Comparison of ENCODE assay signal across 8 cellular contexts in genomic region chr17:48101012-48101720, GRCh38. TPM values are rescaled to one million over a fixed set of nuclear protein-coding genes. Genes with fewer than 3 reads are reported as not detected.
DNase-seq lines count a peak whose midpoint lies in the region; ATAC-seq, FAIRE-seq and TF ChIP-seq lines count a peak whose summit lies in the region.

Gene CBX1, minus strand, starts transcription at chr17:48101478. Its CDS starts 24,474 bp downstream, at chr17:48077004.

- H3K36me3 ChIP-seq in OCI-LY3 (replicated peaks; ENCODE audit: low read depth, low read length): peaks cover 6% of the 10 kb centered on the region
- H3K36me3 ChIP-seq in endothelial cell of umbilical vein (ENCODE audit: control insufficient read depth in 2 of 2, extremely low read depth in 1 of 2, insufficient read depth in 2 of 2, low read length in 2 of 2): no peaks in the 10 kb centered on the region

- intact Hi-C loops in endothelial cell of umbilical vein (cut with micrococcal nuclease): loop anchor here (2.0 to 5.0 kb wide), 3 partner anchors 52 to 141 kb away; partner anchors contain the start of gene NFE2L1

- H3K27ac ChIP-seq in OCI-LY3 (ENCODE audit: low read length) (peak within 1 kb of the TSS; percentile 83), endothelial cell of umbilical vein (ENCODE audit: insufficient read depth, low read depth, low read length) (peak within 1 kb of the TSS; percentile 58)

- peaks cover 25% of the 10 kb centered on the region for H4K20me1 ChIP-seq in OCI-LY3 (ENCODE audit: insufficient read depth, low read length)
- peaks cover 3% of the 10 kb centered on the region for H4K20me1 ChIP-seq in endothelial cell of umbilical vein (replicated peaks; ENCODE audit: control insufficient read depth, extremely low read depth, insufficient read depth, low read length)

- H3K4me3 ChIP-seq in OCI-LY3 (ENCODE audit: low read length) (peak within 1 kb of the TSS; percentile 100), endothelial cell of umbilical vein (replicated peaks in 1 of 3; ENCODE audit: insufficient read depth in 1 of 3, low read depth in 1 of 3, low read length in 3 of 3) (peak within 1 kb of the TSS; percentile 60 to 91 (median 82))

- FAIRE-seq in endothelial cell of umbilical vein (lab: Jason Lieb, UNC): peak; percentile 80

- H3K4me2 ChIP-seq in OCI-LY3 (ENCODE audit: low read length): peak within 1 kb of the TSS; percentile 99
- peak within 1 kb of the TSS; percentile 99 for H3K4me2 ChIP-seq in endothelial cell of umbilical vein (ENCODE audit: insufficient read depth, low read length)

- POLR2A ChIA-PET in endothelial cell of umbilical vein (lab: Charles Lee): interaction anchor here (1.7 kb wide), 1 partner anchor 53 kb away, joined by 9 read pairs; the partner anchor contains the start of gene NFE2L1

- TF ChIP-seq CTCF in OCI-LY3 (IDR thresholded peaks at IDR 0.05; ENCODE audit: low read depth, low read length) (no peak), endothelial cell of umbilical vein (IDR thresholded peaks at IDR 0.05; ENCODE audit: extremely low read depth in 1 of 2, insufficient read depth in 1 of 2, low read depth in 1 of 2, low read length in 2 of 2) (no peak)

- H2AFZ ChIP-seq in OCI-LY3 (ENCODE audit: low read depth, low read length) (peak within 1 kb of the TSS; percentile 62; the same call in 1 of the 2 replicates), endothelial cell of umbilical vein (ENCODE audit: low read depth, low read length) (peak within 1 kb of the TSS; percentile 55)

- CTCF ChIA-PET in endothelial cell of umbilical vein (lab: Charles Lee): interaction anchor here (0.8 to 2.2 kb wide), 8 partner anchors 8 to 130 kb away, joined by 3 to 13 read pairs (median 4); partner anchors contain the start of gene CDK5RAP3

- peak within 1 kb of the TSS; percentile 93 for H3K9ac ChIP-seq in OCI-LY3 (ENCODE audit: low read length)
- peak within 1 kb of the TSS; percentile 76 for H3K9ac ChIP-seq in endothelial cell of umbilical vein (replicated peaks; ENCODE audit: extremely low read depth, insufficient read depth, low read length)

- H3K27me3 ChIP-seq in OCI-LY3 (ENCODE audit: low read depth, low read length) (no peaks in the 10 kb centered on the region), endothelial cell of umbilical vein (ENCODE audit: control insufficient read depth in 2 of 2, insufficient read depth in 2 of 2, low read length in 2 of 2) (no peaks in the 10 kb centered on the region)

- dilution Hi-C loops in endothelial cell of umbilical vein (cut with MboI; ENCODE audit: extremely low pct_ligation_motif_present, low sequenced_read_pairs): no loop called here

- BruUV-seq in endothelial cell of umbilical vein (replicated peaks; lab: Mats Ljungman, UMichigan): TSS peak; percentile 11

- peak; percentile 80 for ATAC-seq in GM21526 (IDR thresholded peaks at IDR 0.05; ENCODE audit: low FRiP score, unreplicated experiment)

- TF ChIP-seq POLR2A in endothelial cell of umbilical vein (IDR thresholded peaks at IDR 0.05; ENCODE audit: low read depth, low read length): peak; percentile 50

- H3K9me3 ChIP-seq in OCI-LY3 (ENCODE audit: insufficient read depth, low read length) (no peaks in the 10 kb centered on the region), endothelial cell of umbilical vein (replicated peaks; ENCODE audit: control insufficient read depth, insufficient read depth, low read length) (no peaks in the 10 kb centered on the region)

- peak; percentile 99 for DNase-seq in DMS 273 (lab: John Stamatoyannopoulos, UW; ENCODE audit: unreplicated experiment)
- DNase-seq in HuH-7.5 (ENCODE audit: low spot score): peak; percentile 78
- DNase-seq in activated CD8-positive, alpha-beta memory T cell treated with anti-CD3 and anti-CD28 coated beads, Interleukin-2, amount 50 U/mL, for 48 hours: peak; percentile 97
- DNase-seq in endothelial cell of umbilical vein (ENCODE audit: low read depth, low spot score): peak; percentile 96
- peak; percentile 94 for DNase-seq in midbrain (lab: John Stamatoyannopoulos, UW)
- DNase-seq in stimulated activated CD8-positive, alpha-beta memory T cell treated with anti-CD3 and anti-CD28 coated beads, Interleukin-15, amount 100 ng/mL, for 48 hours (ENCODE audit: low read depth in 2 of 2): peak; percentile 94 to 96

- H3K79me2 ChIP-seq in OCI-LY3 (ENCODE audit: low read length) (peaks cover 51% of the 10 kb centered on the region), endothelial cell of umbilical vein (ENCODE audit: control insufficient read depth, insufficient read depth, low read length) (peaks cover 47% of the 10 kb centered on the region)

- H3K9me1 ChIP-seq in endothelial cell of umbilical vein (replicated peaks; ENCODE audit: control insufficient read depth, extremely low read depth, insufficient read depth, low read length): no peaks in the 10 kb centered on the region

- H3K4me1 ChIP-seq in OCI-LY3 (ENCODE audit: low read length) (peaks cover 25% of the 10 kb centered on the region), endothelial cell of umbilical vein (ENCODE audit: control insufficient read depth, extremely low read depth, insufficient read depth, low read length) (peaks cover 8% of the 10 kb centered on the region)

TF ChIP-seq in endothelial cell of umbilical vein, 7 proteins besides CTCF, POLR2A, EP300 and RAD21:
- TF ChIP-seq POLR2AphosphoS5 (IDR thresholded peaks at IDR 0.05; ENCODE audit: insufficient read depth, low read depth, low read length): peak; percentile 76
- no peak for TF ChIP-seq MAX (IDR thresholded peaks at IDR 0.05; ENCODE audit: insufficient read depth, insufficient read length)
- no peak for TF ChIP-seq JUN (IDR thresholded peaks at IDR 0.05; ENCODE audit: borderline replicate concordance, insufficient read depth, insufficient read length, low read depth)
- TF ChIP-seq FOS (IDR thresholded peaks at IDR 0.05; ENCODE audit: borderline replicate concordance, insufficient read depth, low read length): no peak

RNA-seq across cellular contexts. Expression of gene CBX1, which starts in this region (rescaled TPM):
- 95.2 and 102 TPM in 2 replicates for total RNA-seq in endothelial cell of umbilical vein
- polyA plus RNA-seq in endothelial cell of umbilical vein: 15.0 and 20.4 TPM in 2 replicates
- 52.9 and 55.9 TPM in 2 replicates for polyA plus RNA-seq in endothelial cell of umbilical vein (2011; cell fraction: cytosol; rRNA removed)
- polyA plus RNA-seq in endothelial cell of umbilical vein (2011; cell fraction: nucleus; rRNA removed): 20.2 and 32.9 TPM in 2 replicates
- 98.5 and 129 TPM in 2 replicates for polyA plus RNA-seq in endothelial cell of umbilical vein (2012)
- 20.3 and 24.7 TPM in 2 replicates for polyA minus RNA-seq in endothelial cell of umbilical vein
- polyA minus RNA-seq in endothelial cell of umbilical vein (2011; cell fraction: cytosol; rRNA and poly(A)+ RNA removed): 12.7 TPM
- polyA minus RNA-seq in endothelial cell of umbilical vein (2011; cell fraction: nucleus; rRNA and poly(A)+ RNA removed): 7.5 and 10.7 TPM in 2 replicates

Comparison
In these comparisons a context has a peak if more than half of its experiments do, and no peak if none do; other contexts are left out.
1. Peak in every context shown above with its lines: DNase-seq, ATAC-seq, H3K4me3 ChIP-seq and H3K27ac ChIP-seq.